17 cellular contexts compared by ENCODE assay signal in the genomic region with DNA sequence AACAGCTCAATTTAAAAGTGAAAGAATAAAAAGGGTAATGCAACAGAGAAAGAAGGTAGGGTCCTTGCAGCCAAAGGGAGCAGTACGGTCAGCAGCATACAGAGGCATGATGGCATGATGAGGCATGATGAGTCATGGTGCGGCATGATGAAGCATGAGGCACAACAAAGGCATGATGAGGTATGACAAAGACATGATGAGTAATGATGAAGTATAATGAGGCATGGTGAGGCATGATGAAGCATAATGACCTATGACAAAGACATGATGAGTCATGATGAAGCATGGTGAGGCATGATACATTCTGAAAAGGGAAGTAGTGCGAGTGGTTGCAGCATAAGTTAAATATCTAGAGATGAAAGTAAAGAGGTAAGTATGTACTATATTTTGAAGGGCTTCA.
DNase-seq lines count a peak whose midpoint lies in the region; ATAC-seq and TF ChIP-seq lines count a peak whose summit lies in the region.
"Had no signal": no experiment of that assay in that cellular context is flagged by ENCODE, and none has a peak within 500 bp of the region (broad histone marks: within the 10 kb centered on the region; RNA-seq: fewer than 3 reads in every experiment).

No MANE protein-coding gene starts in this region.

- TF ChIP-seq CTCF in Panc1 (IDR thresholded peaks at IDR 0.05) (no peak), epithelial cell of esophagus (IDR thresholded peaks at IDR 0.05; ENCODE audit: insufficient read depth, low read depth, low read length, missing control alignments) (no peak), lower lobe of right lung (IDR thresholded peaks at IDR 0.05) (no peak)

- H3K79me2 ChIP-seq in GM23248 (ENCODE audit: insufficient read depth) = no peaks in the 10 kb centered on the region

- no peaks in the 10 kb centered on the region for H3K4me1 ChIP-seq in GM23248 (ENCODE audit: insufficient read depth)
- H3K4me1 ChIP-seq in Panc1 (ENCODE audit: control insufficient read depth, insufficient read depth, low read length) = no peaks in the 10 kb centered on the region
- H3K4me1 ChIP-seq in lower lobe of right lung = no peaks in the 10 kb centered on the region
- H3K4me1 ChIP-seq: esophagus muscularis mucosa, heart left ventricle had no signal

- H3K9ac ChIP-seq in GM23248 = no peak overlapping the region

- no TSS peak for BruUV-seq in Panc1 (replicated peaks; lab: Mats Ljungman, UMichigan)

- no peaks in the 10 kb centered on the region for H3K9me2 ChIP-seq in GM23248 (ENCODE audit: insufficient read depth)

- H4K20me1 ChIP-seq in GM23248 (ENCODE audit: insufficient read depth) = no peaks in the 10 kb centered on the region

- intact Hi-C loops in Panc1 (cut with micrococcal nuclease; ENCODE audit: unreplicated experiment) (no loop called here), lower lobe of right lung (cut with DNase I) (no loop called here)

- H3K9me3 ChIP-seq in GM23248 (ENCODE audit: low read depth) (no peaks in the 10 kb centered on the region), Panc1 (ENCODE audit: control insufficient read depth, insufficient read depth, low read depth, low read length) (no peaks in the 10 kb centered on the region), lower lobe of right lung (no peaks in the 10 kb centered on the region)
- H3K9me3 ChIP-seq: esophagus muscularis mucosa, thoracic aorta had no signal

- H3F3A ChIP-seq in GM23248 (ENCODE audit: insufficient read depth) = peaks cover 7% of the 10 kb centered on the region

- H2AFZ ChIP-seq in GM23248 = no peak overlapping the region

- POLR2A ChIA-PET in Panc1 (lab: Charles Lee) = no interaction called here

- H3K27me3 ChIP-seq in GM23248 (replicated peaks; ENCODE audit: insufficient read depth) (no peaks in the 10 kb centered on the region), Panc1 (ENCODE audit: control insufficient read depth, insufficient read depth, low read length) (no peaks in the 10 kb centered on the region), lower lobe of right lung (ENCODE audit: low read depth) (no peaks in the 10 kb centered on the region)
- H3K27me3 ChIP-seq: esophagus muscularis mucosa, heart left ventricle had no signal

- no peak overlapping the region for H3K4me3 ChIP-seq in GM23248
- H3K4me3 ChIP-seq in Panc1 (ENCODE audit: low read depth in 2 of 2, low read length in 2 of 2) = no peak overlapping the region
- no peak overlapping the region for H3K4me3 ChIP-seq in epithelial cell of esophagus (ENCODE audit: low read length)
- H3K4me3 ChIP-seq in lower lobe of right lung = no peak overlapping the region
- H3K4me3 ChIP-seq: esophagus muscularis mucosa, heart left ventricle, thoracic aorta had no signal

- WGBS in GM23248 (ENCODE audit: low coverage in 1 of 2, low lambda C conversion rate in 2 of 2, missing lambda C conversion rate in 2 of 2), 2 experiments = 64 to 77% methylated on average over 3 of the region's 3 CpGs

- in situ Hi-C loops in Caki2 (cut with HindIII; ENCODE audit: low pct_unique_long_range_greater_than_20kb, low sequenced_read_pairs) = no loop called here
- in situ Hi-C loops in GM23248 (cut with MboI) = no loop called here
- in situ Hi-C loops in Panc1 (cut with HindIII; ENCODE audit: low pct_unique_long_range_greater_than_20kb, low sequenced_read_pairs) = no loop called here

- no peak for ATAC-seq in Panc1
- ATAC-seq in GM21528 (IDR thresholded peaks at IDR 0.05; ENCODE audit: low FRiP score, unreplicated experiment) = no peak
- no peak for ATAC-seq in lower lobe of right lung
- ATAC-seq: heart left ventricle had no signal

- H3K4me2 ChIP-seq in GM23248 (ENCODE audit: unreplicated experiment) = no peak overlapping the region

- H3K27ac ChIP-seq in GM23248 = no peak overlapping the region
- no peak overlapping the region for H3K27ac ChIP-seq in Panc1 (ENCODE audit: low read length)
- H3K27ac ChIP-seq in lower lobe of right lung = no peak overlapping the region
- H3K27ac ChIP-seq: esophagus muscularis mucosa, heart left ventricle, thoracic aorta had no signal

- CTCF ChIA-PET in Panc1 (lab: Charles Lee) = no interaction called here

- DNase-seq in Caki2 (ENCODE audit: low read depth) = peak; percentile 59
- DNase-seq in GM23248 = peak; percentile 10
- DNase-seq in Panc1 (ENCODE audit: low read depth, low spot score) = peak; percentile 5
- DNase-seq in epithelial cell of esophagus (ENCODE audit: low read depth) = peak; percentile 43
- no peak for DNase-seq in NCI-H1105 treated with DMSO at 0.1 percent for 48 hours (lab: John Stamatoyannopoulos, UW)
- DNase-seq in lower lobe of right lung = no peak
- DNase-seq in COR-L47 (lab: John Stamatoyannopoulos, UW) = no peak
- DNase-seq: activated CD4-positive, alpha-beta T cell treated with anti-CD3 and anti-CD28 coated beads, Interleukin-2, amount 50 U/mL, for 1 hour; aorta; heart left ventricle; midbrain; MM.1S; NCI-H82; Right ventricle myocardium superior had no signal

- H3K36me3 ChIP-seq in GM23248 (ENCODE audit: low read depth) = no peaks in the 10 kb centered on the region
- no peaks in the 10 kb centered on the region for H3K36me3 ChIP-seq in Panc1 (ENCODE audit: control insufficient read depth, insufficient read depth, low read length)
- H3K36me3 ChIP-seq in lower lobe of right lung = no peaks in the 10 kb centered on the region
- H3K36me3 ChIP-seq: esophagus muscularis mucosa, heart left ventricle, thoracic aorta had no signal

Comparison
In these comparisons a context has a peak if more than half of its experiments do, and no peak if none do; other contexts are left out.
1. DNase-seq: peak in Caki2 (single experiment), GM23248 (single experiment), Panc1 (single experiment) and epithelial cell of esophagus (single experiment); none in NCI-H1105 treated with DMSO at 0.1 percent for 48 hours (single experiment), lower lobe of right lung (single experiment) and COR-L47 (single experiment).